ENCODE assay signal across 9 cellular contexts in genomic region chr6:134035823-134036296, GRCh38. TPM values are rescaled to one million over a fixed set of nuclear protein-coding genes. Genes with fewer than 3 reads are reported as not detected.
DNase-seq lines count a peak whose midpoint lies in the region; ATAC-seq, FAIRE-seq and TF ChIP-seq lines count a peak whose summit lies in the region.
"Had no signal": no experiment of that assay in that cellular context is flagged by ENCODE, and none has a peak within 500 bp of the region (broad histone marks: within the 10 kb centered on the region; RNA-seq: fewer than 3 reads in every experiment).

No MANE protein-coding gene starts in this region.

- POLR2A ChIA-PET in CD4-positive, alpha-beta T cell (lab: Charles Lee) = no interaction called here

- DNase-seq in Ammon's horn (ENCODE audit: low spot score) (peak; percentile 79), H54 (ENCODE audit: insufficient read length, low spot score) (peak; percentile 40), NCI-H226 (peak; percentile 32), cardiac fibroblast (ENCODE audit: low read depth in 2 of 2) (peak; percentile 49 to 57), renal cortical epithelial cell (ENCODE audit: low read depth) (peak; percentile 84), D721Med (ENCODE audit: insufficient read length, low spot score) (no peak)
- DNase-seq in CD4-positive, alpha-beta T cell = no peak
- no peak for DNase-seq in activated naive CD8-positive, alpha-beta T cell treated with anti-CD3 and anti-CD28 coated beads, Interleukin-2, amount 50 U/mL, for 24 hours

- no peaks in the 10 kb centered on the region for H3K9me3 ChIP-seq in CD4-positive, alpha-beta T cell (ENCODE audit: control insufficient read depth, low read length)

- no peaks in the 10 kb centered on the region for H3K36me3 Mint-ChIP-seq in CD4-positive, alpha-beta T cell (ENCODE audit: low read depth)
- no peaks in the 10 kb centered on the region for H3K36me3 Mint-ChIP-seq in activated naive CD8-positive, alpha-beta T cell treated with anti-CD3 and anti-CD28 coated beads, Interleukin-2, amount 50 U/mL, for 24 hours (ENCODE audit: low read depth)

- H3K4me3 Mint-ChIP-seq in CD4-positive, alpha-beta T cell = no peak overlapping the region
- no peak overlapping the region for H3K4me3 Mint-ChIP-seq in activated naive CD8-positive, alpha-beta T cell treated with anti-CD3 and anti-CD28 coated beads, Interleukin-2, amount 50 U/mL, for 24 hours
- H3K4me3 Mint-ChIP-seq: neural crest cell had no signal

- H3K9me3 Mint-ChIP-seq in CD4-positive, alpha-beta T cell = no peaks in the 10 kb centered on the region
- no peaks in the 10 kb centered on the region for H3K9me3 Mint-ChIP-seq in activated naive CD8-positive, alpha-beta T cell treated with anti-CD3 and anti-CD28 coated beads, Interleukin-2, amount 50 U/mL, for 24 hours

- TF ChIP-seq POLR2A in H54 (IDR thresholded peaks at IDR 0.05; ENCODE audit: low read depth, low read length) = no peak

- H3K27me3 ChIP-seq in CD4-positive, alpha-beta T cell (ENCODE audit: control insufficient read depth, insufficient read depth, low read length) = no peaks in the 10 kb centered on the region

- intact Hi-C loops in CD4-positive, alpha-beta T cell (cut with DNase I, micrococcal nuclease) = no loop called here

- ATAC-seq in CD4-positive, alpha-beta T cell (ENCODE audit: poor library complexity) = no peak
- no peak for ATAC-seq in activated naive CD8-positive, alpha-beta T cell treated with anti-CD3 and anti-CD28 coated beads, Interleukin-2, amount 50 U/mL, for 24 hours

- H3K4me1 Mint-ChIP-seq in CD4-positive, alpha-beta T cell (ENCODE audit: low read depth) = no peaks in the 10 kb centered on the region
- H3K4me1 Mint-ChIP-seq in activated naive CD8-positive, alpha-beta T cell treated with anti-CD3 and anti-CD28 coated beads, Interleukin-2, amount 50 U/mL, for 24 hours = peaks cover 6% of the 10 kb centered on the region

- H3K27ac ChIP-seq in CD4-positive, alpha-beta T cell (ENCODE audit: low read depth, low read length) = no peak overlapping the region

- H3K27me3 Mint-ChIP-seq in CD4-positive, alpha-beta T cell = no peaks in the 10 kb centered on the region
- H3K27me3 Mint-ChIP-seq in activated naive CD8-positive, alpha-beta T cell treated with anti-CD3 and anti-CD28 coated beads, Interleukin-2, amount 50 U/mL, for 24 hours = no peaks in the 10 kb centered on the region

- FAIRE-seq in H54 (lab: Jason Lieb, UNC) (peak; percentile 93), D721Med (lab: Jason Lieb, UNC) (no peak)

- TF ChIP-seq CTCF in cardiac fibroblast (IDR thresholded peaks at IDR 0.05; ENCODE audit: low read depth, low read length) (no peak), D721Med (IDR thresholded peaks at IDR 0.05; ENCODE audit: insufficient read depth, missing control alignments) (no peak)
- TF ChIP-seq CTCF in CD4-positive, alpha-beta T cell (IDR thresholded peaks at IDR 0.05) = no peak

- no peak overlapping the region for H3K27ac Mint-ChIP-seq in CD4-positive, alpha-beta T cell
- no peak overlapping the region for H3K27ac Mint-ChIP-seq in activated naive CD8-positive, alpha-beta T cell treated with anti-CD3 and anti-CD28 coated beads, Interleukin-2, amount 50 U/mL, for 24 hours

- CTCF ChIA-PET in CD4-positive, alpha-beta T cell (lab: Charles Lee) = no interaction called here

- no peak overlapping the region for H3K4me3 ChIP-seq in cardiac fibroblast (replicated peaks in 1 of 2; ENCODE audit: low read depth in 2 of 2, low read length in 2 of 2)

RNA-seq across cellular contexts. Expression of gene SLC2A12, which starts 16.6 kb away (rescaled TPM):
- total RNA-seq in renal cortical epithelial cell = 1.8 and 3.6 TPM in 2 replicates
- not detected for total RNA-seq in CD4-positive, alpha-beta T cell

Comparison
In these comparisons a context has a peak if more than half of its experiments do, and no peak if none do; other contexts are left out.
1. DNase-seq: peak in Ammon's horn (single experiment), H54 (single experiment), NCI-H226 (single experiment), cardiac fibroblast (2 of 2) and renal cortical epithelial cell (single experiment); none in D721Med (single experiment), CD4-positive, alpha-beta T cell (0 of 10) and activated naive CD8-positive, alpha-beta T cell treated with anti-CD3 and anti-CD28 coated beads, Interleukin-2, amount 50 U/mL, for 24 hours (single experiment).